25 cellular contexts compared by ENCODE assay signal in the genomic region with DNA sequence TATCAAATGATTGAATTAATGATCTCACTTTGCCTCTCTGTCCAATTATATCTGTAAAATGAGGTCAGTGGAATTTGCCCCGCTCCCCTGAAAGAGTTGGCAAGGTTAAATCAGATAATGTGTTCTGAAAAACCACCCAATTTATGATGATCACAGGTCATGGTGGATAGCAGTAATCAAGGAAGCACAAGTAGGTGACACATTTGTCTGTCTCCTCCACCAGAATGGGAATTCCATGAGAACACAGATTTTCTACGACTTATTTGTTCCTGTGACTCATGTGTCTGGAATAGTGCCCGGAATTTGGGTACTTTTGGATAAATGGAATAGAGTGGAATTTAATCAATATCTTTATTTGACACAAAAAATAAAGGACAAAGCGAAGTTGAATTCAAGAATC.
A peak's percentile ranks its signal among the peaks of the same experiment; 100 is the strongest.
DNase-seq lines count a peak whose midpoint lies in the region; ATAC-seq, FAIRE-seq and TF ChIP-seq lines count a peak whose summit lies in the region.
"Had no signal": no experiment of that assay in that cellular context is flagged by ENCODE, and none has a peak within 500 bp of the region (broad histone marks: within the 10 kb centered on the region; RNA-seq: fewer than 3 reads in every experiment).

No MANE protein-coding gene starts in this region.

- DNase-seq in EH (ENCODE audit: low read depth) (peak; percentile 3), M059J (ENCODE audit: low read depth) (peak; percentile 32), fibroblast of mammary gland (ENCODE audit: low read depth) (peak; percentile 14), pancreas (peak in 3 of 6 donors; percentile 34 to 45 (median 40)), DMS153 treated with DMSO at 0.1 percent for 48 hours (lab: John Stamatoyannopoulos, UW; ENCODE audit: unreplicated experiment) (no peak), thyroid gland (no peak)
- no peak for DNase-seq in stimulated activated CD4-positive, alpha-beta T cell treated with anti-CD3 and anti-CD28 coated beads, Interleukin-2, amount 100 ng/mL, for 48 hours
- DNase-seq: activated CD4-positive, alpha-beta T cell treated with anti-CD3 and anti-CD28 coated beads, Interleukin-2, amount 10 ng/mL, durations not matched to agents 24 days and 14 days; activated naive CD4-positive, alpha-beta T cell treated with Interleukin-2 at 50 U/mL for 16 hours; activated T-cell treated with anti-CD3 and anti-CD28 coated beads, Interleukin-2, amount 50 U/mL, for 72 hours; cortex of kidney; GF-D8; GM23248; heart right ventricle; Kasumi-1; NCI-H1105; NCI-H2029; NCI-H345; NCI-H82; stimulated activated naive CD8-positive, alpha-beta T cell treated with anti-CD3 and anti-CD28 coated beads, Interleukin-15, Interleukin-2, amounts not matched to agents 100 U/mL and 50 U/mL, for 24 hours; tibial artery had no signal

- H3K4me3 ChIP-seq in fibroblast of mammary gland (ENCODE audit: control insufficient read depth, low read depth, low read length) (no peak overlapping the region), pancreas (no peak overlapping the region), thyroid gland (replicated peaks in 1 of 3) (no peak overlapping the region)
- H3K4me3 ChIP-seq: GM23248, heart right ventricle, right atrium auricular region, tibial artery had no signal

- intact Hi-C loops in pancreas (cut with DNase I) = no loop called here
- intact Hi-C loops in thyroid gland (cut with DNase I) = no loop called here

- H3K9me3 ChIP-seq in pancreas (no peaks in the 10 kb centered on the region), thyroid gland (no peaks in the 10 kb centered on the region)
- H3K9me3 ChIP-seq: heart right ventricle, right atrium auricular region, tibial artery had no signal

- H3K4me1 ChIP-seq in pancreas (peaks cover 0 to 13% (median 11%) of the 10 kb centered on the region in 3 donors), thyroid gland (no peaks in the 10 kb centered on the region)
- H3K4me1 ChIP-seq: heart right ventricle, right atrium auricular region, tibial artery had no signal

- 11 to 12% methylated on average over 4 of the region's 4 CpGs for WGBS in pancreas, 2 donors
- WGBS in thyroid gland, 2 donors = 83 to 86% methylated on average over 4 of the region's 4 CpGs

- H3K27ac ChIP-seq in pancreas = peak overlapping the region in 1 of 4 donors; percentile 2
- no peak overlapping the region for H3K27ac ChIP-seq in thyroid gland
- H3K27ac ChIP-seq: GM23248, heart right ventricle, right atrium auricular region, tibial artery, VCaP had no signal

- H3K27me3 ChIP-seq in pancreas = no peaks in the 10 kb centered on the region
- no peaks in the 10 kb centered on the region for H3K27me3 ChIP-seq in thyroid gland
- H3K27me3 ChIP-seq: heart right ventricle, right atrium auricular region, tibial artery had no signal

- no peak for FAIRE-seq in pancreas (lab: Jason Lieb, UNC)

- TF ChIP-seq CTCF in fibroblast of mammary gland (conservative IDR thresholded peaks at IDR 0.05; ENCODE audit: control insufficient read depth, insufficient read depth, low read depth, low read length) (no peak), pancreas (IDR thresholded peaks at IDR 0.05) (no peak), thyroid gland (IDR thresholded peaks at IDR 0.05) (no peak)

- peak; percentile 60 to 88 (median 84) for ATAC-seq in pancreas
- no peak for ATAC-seq in HG02938 (IDR thresholded peaks at IDR 0.05; ENCODE audit: unreplicated experiment)
- ATAC-seq: activated T-cell treated with anti-CD3 and anti-CD28 coated beads, Interleukin-2, amount 50 U/mL, for 72 hours; heart right ventricle; natural killer cell treated with Interleukin-12 subunit alpha and Interleukin-12 subunit beta and Interleukin-15 and Interleukin-18, amount 100 ng/mL, for 72 hours; stimulated activated naive CD8-positive, alpha-beta T cell treated with anti-CD3 and anti-CD28 coated beads, Interleukin-15, Interleukin-2, amounts not matched to agents 100 U/mL and 50 U/mL, for 24 hours had no signal

- H3K36me3 ChIP-seq in pancreas = no peaks in the 10 kb centered on the region
- no peaks in the 10 kb centered on the region for H3K36me3 ChIP-seq in thyroid gland
- H3K36me3 ChIP-seq: heart right ventricle, right atrium auricular region, tibial artery had no signal

- no peak for TF ChIP-seq POLR2A in thyroid gland (IDR thresholded peaks at IDR 0.05)

Comparison
In these comparisons a context has a peak if more than half of its experiments do, and no peak if none do; other contexts are left out.
1. DNase-seq: peak in EH (single experiment), M059J (single experiment) and fibroblast of mammary gland (single experiment); none in DMS153 treated with DMSO at 0.1 percent for 48 hours (single experiment), thyroid gland (0 of 2) and stimulated activated CD4-positive, alpha-beta T cell treated with anti-CD3 and anti-CD28 coated beads, Interleukin-2, amount 100 ng/mL, for 48 hours (0 of 2).